1 cellular context compared by ENCODE assay signal in the genomic region with DNA sequence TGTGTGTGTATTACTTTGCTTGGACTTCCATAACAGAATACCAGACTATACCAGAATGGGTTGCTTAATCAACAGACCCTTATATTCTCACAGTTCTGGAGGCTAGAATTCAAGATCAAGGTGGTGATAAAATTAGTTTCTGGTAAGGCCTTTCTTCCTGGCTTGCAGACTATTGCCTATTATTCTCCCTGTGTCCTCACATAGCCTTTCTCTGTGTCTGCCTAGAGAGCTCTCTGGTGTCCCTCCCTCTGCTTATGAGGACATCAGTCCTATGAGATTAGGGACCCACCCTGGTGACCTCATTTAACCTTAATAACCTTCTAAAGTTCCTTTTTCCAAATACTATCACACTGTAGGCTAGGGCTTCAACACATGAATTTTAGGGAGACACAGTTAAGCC.
TF ChIP-seq lines count a peak whose summit lies in the region.

No MANE protein-coding gene starts in this region.

TF ChIP-seq in K562, 482 proteins besides CTCF, POLR2A, EP300 and RAD21:
- TF ChIP-seq SOX6 (IDR thresholded peaks at IDR 0.05) (peak; percentile 55; the same call in 1 of the 2 replicates), NR2C2 (CRISPR knock-in tag; IDR thresholded peaks at IDR 0.05) (no peak), NR2C2 (tag; IDR thresholded peaks at IDR 0.05) (peak; percentile 36; the same call in 1 of the 2 replicates), NCOA1 (IDR thresholded peaks at IDR 0.05; ENCODE audit: low read depth) (0 out of 2 replicates have a peak, but pooled peaks have one; percentile 40), JUND (IDR thresholded peaks at IDR 0.05; ENCODE audit: borderline replicate concordance, low read depth, low read length) (peak; percentile 7; the same call in 1 of the 2 replicates), JUND (tag; IDR thresholded peaks at IDR 0.05; ENCODE audit: borderline replicate concordance, low read depth, low read length) (peak; percentile 76; the same call in 2 of the 3 replicates), ESRRA (IDR thresholded peaks at IDR 0.05; ENCODE audit: borderline replicate concordance, low read depth) (peak; percentile 87), CEBPB (tag; IDR thresholded peaks at IDR 0.05) (peak; percentile 76), NR2C1 (IDR thresholded peaks at IDR 0.05) (no peak), NR2C1 (tag; IDR thresholded peaks at IDR 0.05) (peak; percentile 17; the same call in 1 of the 2 replicates), CEBPG (CRISPR knock-in tag; IDR thresholded peaks at IDR 0.05) (no peak), CEBPG (tag; conservative IDR thresholded peaks at IDR 0.05 in 1 of 2, IDR thresholded peaks at IDR 0.05 in 1 of 2) (peak; percentile 36; a peak in 2 of 4 replicates), SMAD4 (CRISPR knock-in tag; conservative IDR thresholded peaks at IDR 0.05) (0 out of 2 replicates have a peak, but pooled peaks have one; percentile 20), ATF7 (IDR thresholded peaks at IDR 0.05) (peak; percentile 77; the same call in 1 of the 2 replicates), GATAD2B (IDR thresholded peaks at IDR 0.05; ENCODE audit: borderline replicate concordance) (no peak), L3MBTL2 (IDR thresholded peaks at IDR 0.05) (0 out of 2 replicates have a peak, but pooled peaks have one; percentile 49), ETV1 (tag; conservative IDR thresholded peaks at IDR 0.05; ENCODE audit: low read depth) (peak; percentile 82)
- TF ChIP-seq, protein P1, sequence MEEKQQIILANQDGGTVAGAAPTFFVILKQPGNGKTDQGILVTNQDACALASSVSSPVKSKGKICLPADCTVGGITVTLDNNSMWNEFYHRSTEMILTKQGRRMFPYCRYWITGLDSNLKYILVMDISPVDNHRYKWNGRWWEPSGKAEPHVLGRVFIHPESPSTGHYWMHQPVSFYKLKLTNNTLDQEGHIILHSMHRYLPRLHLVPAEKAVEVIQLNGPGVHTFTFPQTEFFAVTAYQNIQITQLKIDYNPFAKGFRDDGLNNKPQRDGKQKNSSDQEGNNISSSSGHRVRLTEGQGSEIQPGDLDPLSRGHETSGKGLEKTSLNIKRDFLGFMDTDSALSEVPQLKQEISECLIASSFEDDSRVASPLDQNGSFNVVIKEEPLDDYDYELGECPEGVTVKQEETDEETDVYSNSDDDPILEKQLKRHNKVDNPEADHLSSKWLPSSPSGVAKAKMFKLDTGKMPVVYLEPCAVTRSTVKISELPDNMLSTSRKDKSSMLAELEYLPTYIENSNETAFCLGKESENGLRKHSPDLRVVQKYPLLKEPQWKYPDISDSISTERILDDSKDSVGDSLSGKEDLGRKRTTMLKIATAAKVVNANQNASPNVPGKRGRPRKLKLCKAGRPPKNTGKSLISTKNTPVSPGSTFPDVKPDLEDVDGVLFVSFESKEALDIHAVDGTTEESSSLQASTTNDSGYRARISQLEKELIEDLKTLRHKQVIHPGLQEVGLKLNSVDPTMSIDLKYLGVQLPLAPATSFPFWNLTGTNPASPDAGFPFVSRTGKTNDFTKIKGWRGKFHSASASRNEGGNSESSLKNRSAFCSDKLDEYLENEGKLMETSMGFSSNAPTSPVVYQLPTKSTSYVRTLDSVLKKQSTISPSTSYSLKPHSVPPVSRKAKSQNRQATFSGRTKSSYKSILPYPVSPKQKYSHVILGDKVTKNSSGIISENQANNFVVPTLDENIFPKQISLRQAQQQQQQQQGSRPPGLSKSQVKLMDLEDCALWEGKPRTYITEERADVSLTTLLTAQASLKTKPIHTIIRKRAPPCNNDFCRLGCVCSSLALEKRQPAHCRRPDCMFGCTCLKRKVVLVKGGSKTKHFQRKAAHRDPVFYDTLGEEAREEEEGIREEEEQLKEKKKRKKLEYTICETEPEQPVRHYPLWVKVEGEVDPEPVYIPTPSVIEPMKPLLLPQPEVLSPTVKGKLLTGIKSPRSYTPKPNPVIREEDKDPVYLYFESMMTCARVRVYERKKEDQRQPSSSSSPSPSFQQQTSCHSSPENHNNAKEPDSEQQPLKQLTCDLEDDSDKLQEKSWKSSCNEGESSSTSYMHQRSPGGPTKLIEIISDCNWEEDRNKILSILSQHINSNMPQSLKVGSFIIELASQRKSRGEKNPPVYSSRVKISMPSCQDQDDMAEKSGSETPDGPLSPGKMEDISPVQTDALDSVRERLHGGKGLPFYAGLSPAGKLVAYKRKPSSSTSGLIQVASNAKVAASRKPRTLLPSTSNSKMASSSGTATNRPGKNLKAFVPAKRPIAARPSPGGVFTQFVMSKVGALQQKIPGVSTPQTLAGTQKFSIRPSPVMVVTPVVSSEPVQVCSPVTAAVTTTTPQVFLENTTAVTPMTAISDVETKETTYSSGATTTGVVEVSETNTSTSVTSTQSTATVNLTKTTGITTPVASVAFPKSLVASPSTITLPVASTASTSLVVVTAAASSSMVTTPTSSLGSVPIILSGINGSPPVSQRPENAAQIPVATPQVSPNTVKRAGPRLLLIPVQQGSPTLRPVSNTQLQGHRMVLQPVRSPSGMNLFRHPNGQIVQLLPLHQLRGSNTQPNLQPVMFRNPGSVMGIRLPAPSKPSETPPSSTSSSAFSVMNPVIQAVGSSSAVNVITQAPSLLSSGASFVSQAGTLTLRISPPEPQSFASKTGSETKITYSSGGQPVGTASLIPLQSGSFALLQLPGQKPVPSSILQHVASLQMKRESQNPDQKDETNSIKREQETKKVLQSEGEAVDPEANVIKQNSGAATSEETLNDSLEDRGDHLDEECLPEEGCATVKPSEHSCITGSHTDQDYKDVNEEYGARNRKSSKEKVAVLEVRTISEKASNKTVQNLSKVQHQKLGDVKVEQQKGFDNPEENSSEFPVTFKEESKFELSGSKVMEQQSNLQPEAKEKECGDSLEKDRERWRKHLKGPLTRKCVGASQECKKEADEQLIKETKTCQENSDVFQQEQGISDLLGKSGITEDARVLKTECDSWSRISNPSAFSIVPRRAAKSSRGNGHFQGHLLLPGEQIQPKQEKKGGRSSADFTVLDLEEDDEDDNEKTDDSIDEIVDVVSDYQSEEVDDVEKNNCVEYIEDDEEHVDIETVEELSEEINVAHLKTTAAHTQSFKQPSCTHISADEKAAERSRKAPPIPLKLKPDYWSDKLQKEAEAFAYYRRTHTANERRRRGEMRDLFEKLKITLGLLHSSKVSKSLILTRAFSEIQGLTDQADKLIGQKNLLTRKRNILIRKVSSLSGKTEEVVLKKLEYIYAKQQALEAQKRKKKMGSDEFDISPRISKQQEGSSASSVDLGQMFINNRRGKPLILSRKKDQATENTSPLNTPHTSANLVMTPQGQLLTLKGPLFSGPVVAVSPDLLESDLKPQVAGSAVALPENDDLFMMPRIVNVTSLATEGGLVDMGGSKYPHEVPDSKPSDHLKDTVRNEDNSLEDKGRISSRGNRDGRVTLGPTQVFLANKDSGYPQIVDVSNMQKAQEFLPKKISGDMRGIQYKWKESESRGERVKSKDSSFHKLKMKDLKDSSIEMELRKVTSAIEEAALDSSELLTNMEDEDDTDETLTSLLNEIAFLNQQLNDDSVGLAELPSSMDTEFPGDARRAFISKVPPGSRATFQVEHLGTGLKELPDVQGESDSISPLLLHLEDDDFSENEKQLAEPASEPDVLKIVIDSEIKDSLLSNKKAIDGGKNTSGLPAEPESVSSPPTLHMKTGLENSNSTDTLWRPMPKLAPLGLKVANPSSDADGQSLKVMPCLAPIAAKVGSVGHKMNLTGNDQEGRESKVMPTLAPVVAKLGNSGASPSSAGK (IDR thresholded peaks at IDR 0.05), result peak; percentile 41; the same call in 1 of the 2 replicates
- TF ChIP-seq, protein P2, sequence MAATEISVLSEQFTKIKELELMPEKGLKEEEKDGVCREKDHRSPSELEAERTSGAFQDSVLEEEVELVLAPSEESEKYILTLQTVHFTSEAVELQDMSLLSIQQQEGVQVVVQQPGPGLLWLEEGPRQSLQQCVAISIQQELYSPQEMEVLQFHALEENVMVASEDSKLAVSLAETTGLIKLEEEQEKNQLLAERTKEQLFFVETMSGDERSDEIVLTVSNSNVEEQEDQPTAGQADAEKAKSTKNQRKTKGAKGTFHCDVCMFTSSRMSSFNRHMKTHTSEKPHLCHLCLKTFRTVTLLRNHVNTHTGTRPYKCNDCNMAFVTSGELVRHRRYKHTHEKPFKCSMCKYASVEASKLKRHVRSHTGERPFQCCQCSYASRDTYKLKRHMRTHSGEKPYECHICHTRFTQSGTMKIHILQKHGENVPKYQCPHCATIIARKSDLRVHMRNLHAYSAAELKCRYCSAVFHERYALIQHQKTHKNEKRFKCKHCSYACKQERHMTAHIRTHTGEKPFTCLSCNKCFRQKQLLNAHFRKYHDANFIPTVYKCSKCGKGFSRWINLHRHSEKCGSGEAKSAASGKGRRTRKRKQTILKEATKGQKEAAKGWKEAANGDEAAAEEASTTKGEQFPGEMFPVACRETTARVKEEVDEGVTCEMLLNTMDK (IDR thresholded peaks at IDR 0.05; ENCODE audit: borderline replicate concordance, insufficient read depth, low read depth, low read length, poor library complexity, severe bottlenecking), result no peak
- TF ChIP-seq, protein P3, sequence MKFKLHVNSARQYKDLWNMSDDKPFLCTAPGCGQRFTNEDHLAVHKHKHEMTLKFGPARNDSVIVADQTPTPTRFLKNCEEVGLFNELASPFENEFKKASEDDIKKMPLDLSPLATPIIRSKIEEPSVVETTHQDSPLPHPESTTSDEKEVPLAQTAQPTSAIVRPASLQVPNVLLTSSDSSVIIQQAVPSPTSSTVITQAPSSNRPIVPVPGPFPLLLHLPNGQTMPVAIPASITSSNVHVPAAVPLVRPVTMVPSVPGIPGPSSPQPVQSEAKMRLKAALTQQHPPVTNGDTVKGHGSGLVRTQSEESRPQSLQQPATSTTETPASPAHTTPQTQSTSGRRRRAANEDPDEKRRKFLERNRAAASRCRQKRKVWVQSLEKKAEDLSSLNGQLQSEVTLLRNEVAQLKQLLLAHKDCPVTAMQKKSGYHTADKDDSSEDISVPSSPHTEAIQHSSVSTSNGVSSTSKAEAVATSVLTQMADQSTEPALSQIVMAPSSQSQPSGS (CRISPR knock-in tag; IDR thresholded peaks at IDR 0.05), result no peak
- TF ChIP-seq, protein P4, sequence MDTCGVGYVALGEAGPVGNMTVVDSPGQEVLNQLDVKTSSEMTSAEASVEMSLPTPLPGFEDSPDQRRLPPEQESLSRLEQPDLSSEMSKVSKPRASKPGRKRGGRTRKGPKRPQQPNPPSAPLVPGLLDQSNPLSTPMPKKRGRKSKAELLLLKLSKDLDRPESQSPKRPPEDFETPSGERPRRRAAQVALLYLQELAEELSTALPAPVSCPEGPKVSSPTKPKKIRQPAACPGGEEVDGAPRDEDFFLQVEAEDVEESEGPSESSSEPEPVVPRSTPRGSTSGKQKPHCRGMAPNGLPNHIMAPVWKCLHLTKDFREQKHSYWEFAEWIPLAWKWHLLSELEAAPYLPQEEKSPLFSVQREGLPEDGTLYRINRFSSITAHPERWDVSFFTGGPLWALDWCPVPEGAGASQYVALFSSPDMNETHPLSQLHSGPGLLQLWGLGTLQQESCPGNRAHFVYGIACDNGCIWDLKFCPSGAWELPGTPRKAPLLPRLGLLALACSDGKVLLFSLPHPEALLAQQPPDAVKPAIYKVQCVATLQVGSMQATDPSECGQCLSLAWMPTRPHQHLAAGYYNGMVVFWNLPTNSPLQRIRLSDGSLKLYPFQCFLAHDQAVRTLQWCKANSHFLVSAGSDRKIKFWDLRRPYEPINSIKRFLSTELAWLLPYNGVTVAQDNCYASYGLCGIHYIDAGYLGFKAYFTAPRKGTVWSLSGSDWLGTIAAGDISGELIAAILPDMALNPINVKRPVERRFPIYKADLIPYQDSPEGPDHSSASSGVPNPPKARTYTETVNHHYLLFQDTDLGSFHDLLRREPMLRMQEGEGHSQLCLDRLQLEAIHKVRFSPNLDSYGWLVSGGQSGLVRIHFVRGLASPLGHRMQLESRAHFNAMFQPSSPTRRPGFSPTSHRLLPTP (IDR thresholded peaks at IDR 0.05; ENCODE audit: borderline replicate concordance, extremely low read depth, insufficient read length), result no peak
- TF ChIP-seq, protein P5, sequence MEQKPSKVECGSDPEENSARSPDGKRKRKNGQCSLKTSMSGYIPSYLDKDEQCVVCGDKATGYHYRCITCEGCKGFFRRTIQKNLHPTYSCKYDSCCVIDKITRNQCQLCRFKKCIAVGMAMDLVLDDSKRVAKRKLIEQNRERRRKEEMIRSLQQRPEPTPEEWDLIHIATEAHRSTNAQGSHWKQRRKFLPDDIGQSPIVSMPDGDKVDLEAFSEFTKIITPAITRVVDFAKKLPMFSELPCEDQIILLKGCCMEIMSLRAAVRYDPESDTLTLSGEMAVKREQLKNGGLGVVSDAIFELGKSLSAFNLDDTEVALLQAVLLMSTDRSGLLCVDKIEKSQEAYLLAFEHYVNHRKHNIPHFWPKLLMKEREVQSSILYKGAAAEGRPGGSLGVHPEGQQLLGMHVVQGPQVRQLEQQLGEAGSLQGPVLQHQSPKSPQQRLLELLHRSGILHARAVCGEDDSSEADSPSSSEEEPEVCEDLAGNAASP (IDR thresholded peaks at IDR 0.05), result peak; percentile 56; the same call in 1 of the 2 replicates
